1 cellular context compared by ENCODE assay signal in the genomic region with DNA sequence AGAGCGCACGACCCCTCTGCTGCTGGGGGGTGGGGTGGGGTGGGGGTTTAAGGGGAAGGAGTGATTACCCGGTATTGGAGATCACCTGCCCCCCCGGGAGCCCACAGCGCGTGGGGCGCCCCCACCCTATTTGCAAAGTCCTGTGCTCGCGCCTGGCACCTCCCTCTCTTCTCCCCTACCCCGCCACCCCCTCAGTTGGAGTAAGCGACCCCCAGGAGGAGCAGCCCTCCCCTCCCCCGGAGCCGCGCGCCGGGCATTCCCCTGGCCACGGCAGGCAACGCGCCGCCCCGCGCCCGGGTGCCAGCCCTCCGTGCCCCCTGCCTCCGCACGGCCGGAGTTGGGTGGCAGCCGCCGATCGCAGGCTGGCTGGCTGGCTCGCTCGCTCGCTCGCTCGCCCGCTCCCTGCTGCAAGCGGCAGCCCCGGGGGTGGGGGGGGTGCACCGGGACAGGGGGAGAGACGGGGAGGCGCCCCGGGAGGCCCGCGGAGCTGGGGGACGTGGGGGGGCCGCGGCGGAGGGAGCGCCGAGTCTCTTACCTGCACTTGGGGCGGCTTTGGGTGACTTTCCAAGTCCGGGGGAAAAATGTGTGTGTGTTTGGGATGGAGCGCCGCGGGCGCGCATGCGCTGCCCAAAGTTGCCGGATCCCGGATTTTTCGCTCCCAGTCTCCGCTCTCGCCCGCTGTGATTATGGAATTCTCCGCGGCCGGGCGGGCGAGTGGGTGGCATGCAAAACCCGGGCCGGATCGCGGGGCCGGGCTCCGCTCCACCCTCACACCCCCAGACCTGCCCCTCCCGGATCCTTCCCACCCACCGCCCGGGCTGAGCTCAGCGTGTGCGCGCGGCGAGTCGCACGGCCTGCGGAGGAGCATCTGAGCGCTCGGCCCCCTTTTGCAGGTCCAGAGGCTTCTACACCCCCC.
TF ChIP-seq lines count a peak whose summit lies in the region.

A gene with protein sequence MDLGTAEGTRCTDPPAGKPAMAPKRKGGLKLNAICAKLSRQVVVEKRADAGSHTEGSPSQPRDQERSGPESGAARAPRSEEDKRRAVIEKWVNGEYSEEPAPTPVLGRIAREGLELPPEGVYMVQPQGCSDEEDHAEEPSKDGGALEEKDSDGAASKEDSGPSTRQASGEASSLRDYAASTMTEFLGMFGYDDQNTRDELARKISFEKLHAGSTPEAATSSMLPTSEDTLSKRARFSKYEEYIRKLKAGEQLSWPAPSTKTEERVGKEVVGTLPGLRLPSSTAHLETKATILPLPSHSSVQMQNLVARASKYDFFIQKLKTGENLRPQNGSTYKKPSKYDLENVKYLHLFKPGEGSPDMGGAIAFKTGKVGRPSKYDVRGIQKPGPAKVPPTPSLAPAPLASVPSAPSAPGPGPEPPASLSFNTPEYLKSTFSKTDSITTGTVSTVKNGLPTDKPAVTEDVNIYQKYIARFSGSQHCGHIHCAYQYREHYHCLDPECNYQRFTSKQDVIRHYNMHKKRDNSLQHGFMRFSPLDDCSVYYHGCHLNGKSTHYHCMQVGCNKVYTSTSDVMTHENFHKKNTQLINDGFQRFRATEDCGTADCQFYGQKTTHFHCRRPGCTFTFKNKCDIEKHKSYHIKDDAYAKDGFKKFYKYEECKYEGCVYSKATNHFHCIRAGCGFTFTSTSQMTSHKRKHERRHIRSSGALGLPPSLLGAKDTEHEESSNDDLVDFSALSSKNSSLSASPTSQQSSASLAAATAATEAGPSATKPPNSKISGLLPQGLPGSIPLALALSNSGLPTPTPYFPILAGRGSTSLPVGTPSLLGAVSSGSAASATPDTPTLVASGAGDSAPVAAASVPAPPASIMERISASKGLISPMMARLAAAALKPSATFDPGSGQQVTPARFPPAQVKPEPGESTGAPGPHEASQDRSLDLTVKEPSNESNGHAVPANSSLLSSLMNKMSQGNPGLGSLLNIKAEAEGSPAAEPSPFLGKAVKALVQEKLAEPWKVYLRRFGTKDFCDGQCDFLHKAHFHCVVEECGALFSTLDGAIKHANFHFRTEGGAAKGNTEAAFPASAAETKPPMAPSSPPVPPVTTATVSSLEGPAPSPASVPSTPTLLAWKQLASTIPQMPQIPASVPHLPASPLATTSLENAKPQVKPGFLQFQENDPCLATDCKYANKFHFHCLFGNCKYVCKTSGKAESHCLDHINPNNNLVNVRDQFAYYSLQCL (N-terminal part only) (minus strand): TSS at position 618 of the 916 bp plus-strand sequence. CDS start 102,757 bp downstream, outside the sequence.

TF ChIP-seq in HEK293, 187 proteins besides CTCF, POLR2A, EP300 and RAD21 (continued from another document and continues in another):
- TF ChIP-seq, protein P1, sequence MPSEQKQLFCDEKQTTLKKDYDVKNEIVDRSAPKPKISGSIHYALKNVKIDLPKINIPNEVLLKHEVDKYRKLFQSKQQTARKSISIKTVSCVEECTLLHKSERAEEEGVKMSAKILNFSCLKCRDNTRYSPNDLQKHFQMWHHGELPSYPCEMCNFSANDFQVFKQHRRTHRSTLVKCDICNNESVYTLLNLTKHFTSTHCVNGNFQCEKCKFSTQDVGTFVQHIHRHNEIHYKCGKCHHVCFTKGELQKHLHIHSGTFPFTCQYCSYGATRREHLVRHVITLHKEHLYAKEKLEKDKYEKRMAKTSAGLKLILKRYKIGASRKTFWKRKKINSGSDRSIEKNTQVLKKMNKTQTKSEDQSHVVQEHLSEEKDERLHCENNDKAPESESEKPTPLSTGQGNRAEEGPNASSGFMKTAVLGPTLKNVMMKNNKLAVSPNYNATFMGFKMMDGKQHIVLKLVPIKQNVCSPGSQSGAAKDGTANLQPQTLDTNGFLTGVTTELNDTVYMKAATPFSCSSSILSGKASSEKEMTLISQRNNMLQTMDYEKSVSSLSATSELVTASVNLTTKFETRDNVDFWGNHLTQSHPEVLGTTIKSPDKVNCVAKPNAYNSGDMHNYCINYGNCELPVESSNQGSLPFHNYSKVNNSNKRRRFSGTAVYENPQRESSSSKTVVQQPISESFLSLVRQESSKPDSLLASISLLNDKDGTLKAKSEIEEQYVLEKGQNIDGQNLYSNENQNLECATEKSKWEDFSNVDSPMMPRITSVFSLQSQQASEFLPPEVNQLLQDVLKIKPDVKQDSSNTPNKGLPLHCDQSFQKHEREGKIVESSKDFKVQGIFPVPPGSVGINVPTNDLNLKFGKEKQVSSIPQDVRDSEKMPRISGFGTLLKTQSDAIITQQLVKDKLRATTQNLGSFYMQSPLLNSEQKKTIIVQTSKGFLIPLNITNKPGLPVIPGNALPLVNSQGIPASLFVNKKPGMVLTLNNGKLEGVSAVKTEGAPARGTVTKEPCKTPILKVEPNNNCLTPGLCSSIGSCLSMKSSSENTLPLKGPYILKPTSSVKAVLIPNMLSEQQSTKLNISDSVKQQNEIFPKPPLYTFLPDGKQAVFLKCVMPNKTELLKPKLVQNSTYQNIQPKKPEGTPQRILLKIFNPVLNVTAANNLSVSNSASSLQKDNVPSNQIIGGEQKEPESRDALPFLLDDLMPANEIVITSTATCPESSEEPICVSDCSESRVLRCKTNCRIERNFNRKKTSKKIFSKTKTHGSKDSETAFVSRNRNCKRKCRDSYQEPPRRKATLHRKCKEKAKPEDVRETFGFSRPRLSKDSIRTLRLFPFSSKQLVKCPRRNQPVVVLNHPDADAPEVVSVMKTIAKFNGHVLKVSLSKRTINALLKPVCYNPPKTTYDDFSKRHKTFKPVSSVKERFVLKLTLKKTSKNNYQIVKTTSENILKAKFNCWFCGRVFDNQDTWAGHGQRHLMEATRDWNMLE (tag by site-specific recombination; conservative IDR thresholded peaks at IDR 0.05; ENCODE audit: low read depth) = peak; percentile 32; the same call in 1 of the 2 replicates
- TF ChIP-seq ZSCAN30 (tag by site-specific recombination; IDR thresholded peaks at IDR 0.05) = peak; percentile 80; the same call in 1 of the 2 replicates
- TF ChIP-seq ZNF248 (tag by site-specific recombination; IDR thresholded peaks at IDR 0.05) = no peak
- TF ChIP-seq ZNF335 (tag by site-specific recombination; conservative IDR thresholded peaks at IDR 0.05) = peak; percentile 32
- TF ChIP-seq KLF1 (tag by site-specific recombination; IDR thresholded peaks at IDR 0.05) = peak; percentile 82
- no peak for TF ChIP-seq MZF1 (tag by site-specific recombination; IDR thresholded peaks at IDR 0.05; ENCODE audit: borderline replicate concordance)
- TF ChIP-seq ZNF837 (tag by site-specific recombination; IDR thresholded peaks at IDR 0.05) = no peak
- TF ChIP-seq ZNF112 (tag by site-specific recombination; IDR thresholded peaks at IDR 0.05) = no peak
- no peak for TF ChIP-seq ZNF560 (tag by site-specific recombination; IDR thresholded peaks at IDR 0.05; ENCODE audit: borderline replicate concordance)
- TF ChIP-seq ZNF596 (tag by site-specific recombination; IDR thresholded peaks at IDR 0.05) = peak; percentile 73
- TF ChIP-seq, protein P2, sequence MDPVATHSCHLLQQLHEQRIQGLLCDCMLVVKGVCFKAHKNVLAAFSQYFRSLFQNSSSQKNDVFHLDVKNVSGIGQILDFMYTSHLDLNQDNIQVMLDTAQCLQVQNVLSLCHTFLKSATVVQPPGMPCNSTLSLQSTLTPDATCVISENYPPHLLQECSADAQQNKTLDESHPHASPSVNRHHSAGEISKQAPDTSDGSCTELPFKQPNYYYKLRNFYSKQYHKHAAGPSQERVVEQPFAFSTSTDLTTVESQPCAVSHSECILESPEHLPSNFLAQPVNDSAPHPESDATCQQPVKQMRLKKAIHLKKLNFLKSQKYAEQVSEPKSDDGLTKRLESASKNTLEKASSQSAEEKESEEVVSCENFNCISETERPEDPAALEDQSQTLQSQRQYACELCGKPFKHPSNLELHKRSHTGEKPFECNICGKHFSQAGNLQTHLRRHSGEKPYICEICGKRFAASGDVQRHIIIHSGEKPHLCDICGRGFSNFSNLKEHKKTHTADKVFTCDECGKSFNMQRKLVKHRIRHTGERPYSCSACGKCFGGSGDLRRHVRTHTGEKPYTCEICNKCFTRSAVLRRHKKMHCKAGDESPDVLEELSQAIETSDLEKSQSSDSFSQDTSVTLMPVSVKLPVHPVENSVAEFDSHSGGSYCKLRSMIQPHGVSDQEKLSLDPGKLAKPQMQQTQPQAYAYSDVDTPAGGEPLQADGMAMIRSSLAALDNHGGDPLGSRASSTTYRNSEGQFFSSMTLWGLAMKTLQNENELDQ (tag by site-specific recombination; IDR thresholded peaks at IDR 0.05; ENCODE audit: low read depth) = no peak
- TF ChIP-seq ZNF544 (tag by site-specific recombination; IDR thresholded peaks at IDR 0.05) = no peak
- TF ChIP-seq TRIM28 (IDR thresholded peaks at IDR 0.05; ENCODE audit: borderline replicate concordance, low read length) = 0 out of 2 replicates have a peak, but pooled peaks have one; percentile 26
- no peak for TF ChIP-seq ZNF214 (tag by site-specific recombination; IDR thresholded peaks at IDR 0.05; ENCODE audit: borderline replicate concordance)
- no peak; the same call in 1 of the 2 replicates for TF ChIP-seq ZNF2 (tag by site-specific recombination; IDR thresholded peaks at IDR 0.05)
- TF ChIP-seq YY2 (tag by site-specific recombination; IDR thresholded peaks at IDR 0.05) = 0 out of 2 replicates have a peak, but pooled peaks have one; percentile 64
- TF ChIP-seq GLI4 (tag by site-specific recombination; IDR thresholded peaks at IDR 0.05) = no peak
- TF ChIP-seq ZNF76 (tag by site-specific recombination; IDR thresholded peaks at IDR 0.05; ENCODE audit: borderline replicate concordance, low read depth) = peak; percentile 76
- peak; percentile 89 for TF ChIP-seq ZNF24 (tag by site-specific recombination; IDR thresholded peaks at IDR 0.05)
- no peak for TF ChIP-seq SETDB1 (IDR thresholded peaks at IDR 0.05; ENCODE audit: insufficient read length, low read length)
- TF ChIP-seq ZNF555 (tag by site-specific recombination; conservative IDR thresholded peaks at IDR 0.05) = no peak
- TF ChIP-seq KLF9 (tag by site-specific recombination; IDR thresholded peaks at IDR 0.05; ENCODE audit: low read depth) = peak; percentile 98
- TF ChIP-seq ZNF37A (tag by site-specific recombination; IDR thresholded peaks at IDR 0.05) = 0 out of 2 replicates have a peak, but pooled peaks have one; percentile 29
- TF ChIP-seq ZNF146 (tag by site-specific recombination; IDR thresholded peaks at IDR 0.05) = peak; percentile 50; the same call in 1 of the 2 replicates
- TF ChIP-seq ZNF433 (tag by site-specific recombination; IDR thresholded peaks at IDR 0.05; ENCODE audit: low read depth) = no peak
- 0 out of 2 replicates have a peak, but pooled peaks have one; percentile 16 for TF ChIP-seq ZNF677 (tag by site-specific recombination; IDR thresholded peaks at IDR 0.05)
- no peak for TF ChIP-seq ZNF121 (tag by site-specific recombination; IDR thresholded peaks at IDR 0.05)
- TF ChIP-seq, protein P3, sequence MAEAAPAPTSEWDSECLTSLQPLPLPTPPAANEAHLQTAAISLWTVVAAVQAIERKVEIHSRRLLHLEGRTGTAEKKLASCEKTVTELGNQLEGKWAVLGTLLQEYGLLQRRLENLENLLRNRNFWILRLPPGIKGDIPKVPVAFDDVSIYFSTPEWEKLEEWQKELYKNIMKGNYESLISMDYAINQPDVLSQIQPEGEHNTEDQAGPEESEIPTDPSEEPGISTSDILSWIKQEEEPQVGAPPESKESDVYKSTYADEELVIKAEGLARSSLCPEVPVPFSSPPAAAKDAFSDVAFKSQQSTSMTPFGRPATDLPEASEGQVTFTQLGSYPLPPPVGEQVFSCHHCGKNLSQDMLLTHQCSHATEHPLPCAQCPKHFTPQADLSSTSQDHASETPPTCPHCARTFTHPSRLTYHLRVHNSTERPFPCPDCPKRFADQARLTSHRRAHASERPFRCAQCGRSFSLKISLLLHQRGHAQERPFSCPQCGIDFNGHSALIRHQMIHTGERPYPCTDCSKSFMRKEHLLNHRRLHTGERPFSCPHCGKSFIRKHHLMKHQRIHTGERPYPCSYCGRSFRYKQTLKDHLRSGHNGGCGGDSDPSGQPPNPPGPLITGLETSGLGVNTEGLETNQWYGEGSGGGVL (tag by site-specific recombination; IDR thresholded peaks at IDR 0.05) = peak; percentile 91
- TF ChIP-seq, protein P4, sequence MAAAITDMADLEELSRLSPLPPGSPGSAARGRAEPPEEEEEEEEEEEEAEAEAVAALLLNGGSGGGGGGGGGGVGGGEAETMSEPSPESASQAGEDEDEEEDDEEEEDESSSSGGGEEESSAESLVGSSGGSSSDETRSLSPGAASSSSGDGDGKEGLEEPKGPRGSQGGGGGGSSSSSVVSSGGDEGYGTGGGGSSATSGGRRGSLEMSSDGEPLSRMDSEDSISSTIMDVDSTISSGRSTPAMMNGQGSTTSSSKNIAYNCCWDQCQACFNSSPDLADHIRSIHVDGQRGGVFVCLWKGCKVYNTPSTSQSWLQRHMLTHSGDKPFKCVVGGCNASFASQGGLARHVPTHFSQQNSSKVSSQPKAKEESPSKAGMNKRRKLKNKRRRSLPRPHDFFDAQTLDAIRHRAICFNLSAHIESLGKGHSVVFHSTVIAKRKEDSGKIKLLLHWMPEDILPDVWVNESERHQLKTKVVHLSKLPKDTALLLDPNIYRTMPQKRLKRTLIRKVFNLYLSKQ (tag by site-specific recombination; IDR thresholded peaks at IDR 0.05; ENCODE audit: borderline replicate concordance) = no peak
- TF ChIP-seq OSR2 (tag by site-specific recombination; IDR thresholded peaks at IDR 0.05) = no peak
- TF ChIP-seq, protein P5, sequence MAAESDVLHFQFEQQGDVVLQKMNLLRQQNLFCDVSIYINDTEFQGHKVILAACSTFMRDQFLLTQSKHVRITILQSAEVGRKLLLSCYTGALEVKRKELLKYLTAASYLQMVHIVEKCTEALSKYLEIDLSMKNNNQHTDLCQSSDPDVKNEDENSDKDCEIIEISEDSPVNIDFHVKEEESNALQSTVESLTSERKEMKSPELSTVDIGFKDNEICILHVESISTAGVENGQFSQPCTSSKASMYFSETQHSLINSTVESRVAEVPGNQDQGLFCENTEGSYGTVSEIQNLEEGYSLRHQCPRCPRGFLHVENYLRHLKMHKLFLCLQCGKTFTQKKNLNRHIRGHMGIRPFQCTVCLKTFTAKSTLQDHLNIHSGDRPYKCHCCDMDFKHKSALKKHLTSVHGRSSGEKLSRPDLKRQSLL (tag by site-specific recombination; IDR thresholded peaks at IDR 0.05) = no peak
- TF ChIP-seq ZNF658 (tag by site-specific recombination; IDR thresholded peaks at IDR 0.05) = no peak
- no peak for TF ChIP-seq HOXA7 (CRISPR knock-in tag; IDR thresholded peaks at IDR 0.05; ENCODE audit: borderline replicate concordance)
- TF ChIP-seq ZNF558 (tag by site-specific recombination; IDR thresholded peaks at IDR 0.05) = no peak
- TF ChIP-seq, protein P6, sequence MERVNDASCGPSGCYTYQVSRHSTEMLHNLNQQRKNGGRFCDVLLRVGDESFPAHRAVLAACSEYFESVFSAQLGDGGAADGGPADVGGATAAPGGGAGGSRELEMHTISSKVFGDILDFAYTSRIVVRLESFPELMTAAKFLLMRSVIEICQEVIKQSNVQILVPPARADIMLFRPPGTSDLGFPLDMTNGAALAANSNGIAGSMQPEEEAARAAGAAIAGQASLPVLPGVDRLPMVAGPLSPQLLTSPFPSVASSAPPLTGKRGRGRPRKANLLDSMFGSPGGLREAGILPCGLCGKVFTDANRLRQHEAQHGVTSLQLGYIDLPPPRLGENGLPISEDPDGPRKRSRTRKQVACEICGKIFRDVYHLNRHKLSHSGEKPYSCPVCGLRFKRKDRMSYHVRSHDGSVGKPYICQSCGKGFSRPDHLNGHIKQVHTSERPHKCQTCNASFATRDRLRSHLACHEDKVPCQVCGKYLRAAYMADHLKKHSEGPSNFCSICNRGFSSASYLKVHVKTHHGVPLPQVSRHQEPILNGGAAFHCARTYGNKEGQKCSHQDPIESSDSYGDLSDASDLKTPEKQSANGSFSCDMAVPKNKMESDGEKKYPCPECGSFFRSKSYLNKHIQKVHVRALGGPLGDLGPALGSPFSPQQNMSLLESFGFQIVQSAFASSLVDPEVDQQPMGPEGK (tag by site-specific recombination; IDR thresholded peaks at IDR 0.05) = peak; percentile 97
- TF ChIP-seq FEZF1 (tag by site-specific recombination; IDR thresholded peaks at IDR 0.05) = no peak
- no peak for TF ChIP-seq ZNF10 (tag by site-specific recombination; IDR thresholded peaks at IDR 0.05)
- peak; percentile 79 for TF ChIP-seq ZBTB17 (tag by site-specific recombination; IDR thresholded peaks at IDR 0.05)
